In genomic region chr2:98454500-98455235, GRCh38 we compare ENCODE assay signal across 8 cellular contexts. TPM values are rescaled to one million over a fixed set of nuclear protein-coding genes. Genes with fewer than 3 reads are reported as not detected.
DNase-seq lines count a peak whose midpoint lies in the region; ATAC-seq and TF ChIP-seq lines count a peak whose summit lies in the region.

No MANE protein-coding gene starts in this region.

- TF ChIP-seq CTCF in fibroblast of mammary gland (conservative IDR thresholded peaks at IDR 0.05; ENCODE audit: control insufficient read depth, insufficient read depth, low read depth, low read length) (no peak), Caco-2 (IDR thresholded peaks at IDR 0.05; ENCODE audit: insufficient read depth in 1 of 2, low read depth in 1 of 2, low read length in 1 of 2, severe bottlenecking in 1 of 2, unreplicated experiment in 1 of 2) (no peak)

- H3K9me3 ChIP-seq in Caco-2, result no peaks in the 10 kb centered on the region

- no peaks in the 10 kb centered on the region for H3K27me3 ChIP-seq in Caco-2 (replicated peaks; ENCODE audit: control insufficient read depth, insufficient read depth, low read length)

- H3K27ac Mint-ChIP-seq in Caco-2 (ENCODE audit: unreplicated experiment), result no peak overlapping the region

- H3K36me3 Mint-ChIP-seq in Caco-2 (ENCODE audit: insufficient read depth, unreplicated experiment), result no peaks in the 10 kb centered on the region

- intact Hi-C loops in Caco-2 (cut with micrococcal nuclease; ENCODE audit: unreplicated experiment), result no loop called here

- no peaks in the 10 kb centered on the region for H3K36me3 ChIP-seq in Caco-2 (ENCODE audit: control insufficient read depth, insufficient read depth, low read length)

- no peaks in the 10 kb centered on the region for H3K27me3 Mint-ChIP-seq in Caco-2 (ENCODE audit: insufficient read depth, unreplicated experiment)

- no peak overlapping the region for H3K4me3 Mint-ChIP-seq in Caco-2 (ENCODE audit: unreplicated experiment)

- no peaks in the 10 kb centered on the region for H3K4me1 ChIP-seq in Caco-2

- DNase-seq in Ammon's horn (ENCODE audit: low spot score), result peak; percentile 48
- peak; percentile 69 for DNase-seq in OCI-M1 (lab: John Stamatoyannopoulos, UW)
- peak; percentile 66 for DNase-seq in fibroblast of mammary gland (ENCODE audit: low read depth)
- peak in 5 of 6 experiments; percentile 19 to 32 (median 27) for DNase-seq in stimulated activated naive CD4-positive, alpha-beta T cell (lab: John Stamatoyannopoulos, UW)
- DNase-seq in stimulated activated CD4-positive, alpha-beta T cell treated with anti-CD3 and anti-CD28 coated beads, Interleukin-12 subunit alpha, Interleukin-12 subunit beta, amount 100 ng/mL, for 4 hours, result no peak
- DNase-seq in putamen (ENCODE audit: low spot score), result no peak
- DNase-seq in Caco-2, result no peak

- BruUV-seq in Caco-2 (replicated peaks; lab: Mats Ljungman, UMichigan), result no TSS peak

- no peak overlapping the region for H3K4me3 ChIP-seq in fibroblast of mammary gland (ENCODE audit: control insufficient read depth, low read depth, low read length)
- H3K4me3 ChIP-seq in Caco-2 (ENCODE audit: low read depth, low read length), result no peak overlapping the region

- H3K9me3 Mint-ChIP-seq in Caco-2 (ENCODE audit: unreplicated experiment), result no peaks in the 10 kb centered on the region

- CTCF ChIA-PET in Caco-2 (lab: Charles Lee), result no interaction called here

- POLR2A ChIA-PET in Caco-2 (lab: Charles Lee), result no interaction called here

- H3K4me1 Mint-ChIP-seq in Caco-2 (ENCODE audit: low read depth, unreplicated experiment), result peaks cover 13% of the 10 kb centered on the region

- peak; percentile 38 for ATAC-seq in GM21825 (IDR thresholded peaks at IDR 0.05; ENCODE audit: unreplicated experiment)

RNA-seq across cellular contexts. Expression of gene INPP4A, which starts 10.0 kb away (rescaled TPM):
- total RNA-seq in Caco-2 (2022), result 24.9 and 26.3 TPM in 2 replicates

Comparison
In these comparisons a context has a peak if more than half of its experiments do, and no peak if none do; other contexts are left out.
1. DNase-seq: peak in Ammon's horn (single experiment), OCI-M1 (single experiment), fibroblast of mammary gland (single experiment) and stimulated activated naive CD4-positive, alpha-beta T cell (5 of 6); none in stimulated activated CD4-positive, alpha-beta T cell treated with anti-CD3 and anti-CD28 coated beads, Interleukin-12 subunit alpha, Interleukin-12 subunit beta, amount 100 ng/mL, for 4 hours (single experiment), putamen (single experiment) and Caco-2 (0 of 2).